9 cellular contexts compared by ENCODE assay signal in genomic region chr2:10285191-10285577, GRCh38. TPM values are rescaled to one million over a fixed set of nuclear protein-coding genes. Genes with fewer than 3 reads are reported as not detected.
DNase-seq lines count a peak whose midpoint lies in the region; ATAC-seq and TF ChIP-seq lines count a peak whose summit lies in the region.
"Had no signal": no experiment of that assay in that cellular context is flagged by ENCODE, and none has a peak within 500 bp of the region (broad histone marks: within the 10 kb centered on the region; RNA-seq: fewer than 3 reads in every experiment).

No MANE protein-coding gene starts in this region.

- no peaks in the 10 kb centered on the region for H3K36me3 ChIP-seq in left ventricle myocardium inferior
- H3K36me3 ChIP-seq in spleen = no peaks in the 10 kb centered on the region

- H3K27ac ChIP-seq in left ventricle myocardium inferior (replicated peaks) (peak overlapping the region; percentile 66), spleen (peak overlapping the region in 5 of 8 donors; percentile 43 to 74 (median 59))

- intact Hi-C loops in left ventricle myocardium inferior (cut with micrococcal nuclease) (no loop called here), spleen (cut with DNase I; ENCODE audit: low total_unique reads) (no loop called here)

- H3K9me3 ChIP-seq in left ventricle myocardium inferior (replicated peaks) (no peaks in the 10 kb centered on the region), spleen (no peaks in the 10 kb centered on the region)

- H3K4me3 ChIP-seq in left ventricle myocardium inferior = no peak overlapping the region
- H3K4me3 ChIP-seq in spleen = no peak overlapping the region

- no peak for ATAC-seq in GM21786 (IDR thresholded peaks at IDR 0.05; ENCODE audit: unreplicated experiment)
- ATAC-seq in GM18519 (IDR thresholded peaks at IDR 0.05; ENCODE audit: low FRiP score, unreplicated experiment) = no peak
- ATAC-seq: stimulated activated effector memory CD8-positive, alpha-beta T cell treated with anti-CD3 and anti-CD28 coated beads, Interleukin-12 subunit alpha, Interleukin-12 subunit beta, amount 100 ng/mL, for 72 hours had no signal

- DNase-seq in DMS53 (lab: John Stamatoyannopoulos, UW) (peak; percentile 82), NCI-H510A (lab: John Stamatoyannopoulos, UW) (peak; percentile 58), left ventricle myocardium inferior (no peak), spleen (no peak), NCI-H2081 treated with DMSO at 0.1 percent for 48 hours (lab: John Stamatoyannopoulos, UW) (no peak), hepatic stellate cell (ENCODE audit: low spot score) (no peak)

- peaks cover 24% of the 10 kb centered on the region for H3K4me1 ChIP-seq in left ventricle myocardium inferior
- peaks cover 0 to 52% (median 22%) of the 10 kb centered on the region in 6 donors for H3K4me1 ChIP-seq in spleen

- H3K27me3 ChIP-seq in left ventricle myocardium inferior (ENCODE audit: low read depth) (no peaks in the 10 kb centered on the region), spleen (replicated peaks in 1 of 7) (peaks cover 0 to 8% (median 0%) of the 10 kb centered on the region in 7 donors)

- 37 to 58% (median 41%) methylated on average over 4 to 5 of the region's 5 CpGs for WGBS in spleen, 5 donors

- TF ChIP-seq POLR2A in spleen (IDR thresholded peaks at IDR 0.05) = no peak

- TF ChIP-seq CTCF in left ventricle myocardium inferior (IDR thresholded peaks at IDR 0.05; ENCODE audit: borderline replicate concordance) (no peak), spleen (IDR thresholded peaks at IDR 0.05 in 8 of 11, conservative IDR thresholded peaks at IDR 0.05 in 3 of 11) (no peak)

RNA-seq across cellular contexts. Expression of gene HPCAL1, which starts 17.5 kb away (rescaled TPM):
- total RNA-seq in left ventricle myocardium inferior (29.4 TPM), spleen (10 to 100 TPM; 42.3 to 80.6 (median 57.5) TPM)
- 10 to 100 TPM; 41.9 to 58.5 (median 57.9) TPM for polyA plus RNA-seq in spleen

Comparison
In these comparisons a context has a peak if more than half of its experiments do, and no peak if none do; other contexts are left out.
1. DNase-seq: peak in DMS53 (single experiment) and NCI-H510A (single experiment); none in left ventricle myocardium inferior (single experiment), spleen (single experiment), NCI-H2081 treated with DMSO at 0.1 percent for 48 hours (single experiment) and hepatic stellate cell (single experiment).